In the genomic region with DNA sequence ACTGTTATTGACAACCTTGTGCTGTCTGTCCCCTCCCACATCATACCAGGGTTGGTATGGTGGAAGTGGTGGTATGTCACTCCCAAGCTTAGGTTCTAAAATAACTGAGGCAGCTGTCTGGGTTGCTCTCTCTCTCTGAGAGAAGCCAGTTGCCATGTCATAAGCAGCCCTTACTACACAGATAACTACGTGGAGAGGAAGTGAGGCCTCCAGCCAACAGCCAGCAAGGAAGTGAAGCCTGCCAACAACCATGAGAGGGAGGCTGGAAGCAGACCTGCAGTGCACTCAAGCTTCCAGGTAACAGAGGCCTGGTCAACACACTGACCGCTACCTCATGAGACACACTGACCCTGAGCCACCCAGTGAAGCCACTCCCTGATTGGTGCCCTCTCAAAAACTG, we compare ENCODE assay signal across 8 cellular contexts. TPM values are rescaled to one million over a fixed set of nuclear protein-coding genes. Genes with fewer than 3 reads are reported as not detected.
A peak's percentile ranks its signal among the peaks of the same experiment; 100 is the strongest.
DNase-seq lines count a peak whose midpoint lies in the region; ATAC-seq lines count a peak whose summit lies in the region.

No MANE protein-coding gene starts in this region.

- no peak overlapping the region for H3K4me3 Mint-ChIP-seq in activated naive CD4-positive, alpha-beta T cell treated with anti-CD3 and anti-CD28 coated beads for 36 hours
- no peak overlapping the region for H3K4me3 Mint-ChIP-seq in activated naive CD4-positive, alpha-beta T cell treated with anti-CD3 and anti-CD28 coated beads, Interleukin-2, amount 10 ng/mL, durations not matched to agents 7 days and 5 days
- no peak overlapping the region for H3K4me3 Mint-ChIP-seq in dendritic cell treated with granulocyte-macrophage colony-stimulating factor and Interleukin-4, amounts not matched to agents 40 ng/mL and 50 ng/mL, for 4 days

- H3K27ac ChIP-seq in skeletal muscle tissue (ENCODE audit: low read depth, low read length) = peak overlapping the region; percentile 8

- no peaks in the 10 kb centered on the region for H3K9me3 ChIP-seq in skeletal muscle tissue (ENCODE audit: control insufficient read depth in 3 of 3, low read length in 3 of 3)

- no peaks in the 10 kb centered on the region for H3K9me3 Mint-ChIP-seq in activated naive CD4-positive, alpha-beta T cell treated with anti-CD3 and anti-CD28 coated beads for 36 hours
- H3K9me3 Mint-ChIP-seq in activated naive CD4-positive, alpha-beta T cell treated with anti-CD3 and anti-CD28 coated beads, Interleukin-2, amount 10 ng/mL, durations not matched to agents 7 days and 5 days = no peaks in the 10 kb centered on the region
- H3K9me3 Mint-ChIP-seq in dendritic cell treated with granulocyte-macrophage colony-stimulating factor and Interleukin-4, amounts not matched to agents 40 ng/mL and 50 ng/mL, for 4 days = no peaks in the 10 kb centered on the region

- no peaks in the 10 kb centered on the region for H3K27me3 ChIP-seq in skeletal muscle tissue (ENCODE audit: control insufficient read depth in 3 of 3, insufficient read depth in 3 of 3, low read length in 3 of 3)

- peaks cover 0 to 2% (median 0%) of the 10 kb centered on the region in 3 donors for H3K4me1 ChIP-seq in skeletal muscle tissue (ENCODE audit: control insufficient read depth in 3 of 3, insufficient read depth in 3 of 3, low read length in 3 of 3)

- peaks cover 2 to 8% (median 4%) of the 10 kb centered on the region in 3 donors for H3K36me3 ChIP-seq in skeletal muscle tissue (ENCODE audit: control insufficient read depth in 3 of 3, insufficient read depth in 3 of 3, low read length in 3 of 3)

- no peaks in the 10 kb centered on the region for H3K27me3 Mint-ChIP-seq in activated naive CD4-positive, alpha-beta T cell treated with anti-CD3 and anti-CD28 coated beads for 36 hours (ENCODE audit: low read depth)
- H3K27me3 Mint-ChIP-seq in activated naive CD4-positive, alpha-beta T cell treated with anti-CD3 and anti-CD28 coated beads, Interleukin-2, amount 10 ng/mL, durations not matched to agents 7 days and 5 days = no peaks in the 10 kb centered on the region
- no peaks in the 10 kb centered on the region for H3K27me3 Mint-ChIP-seq in dendritic cell treated with granulocyte-macrophage colony-stimulating factor and Interleukin-4, amounts not matched to agents 40 ng/mL and 50 ng/mL, for 4 days

- no peak overlapping the region for H3K4me3 ChIP-seq in skeletal muscle tissue (ENCODE audit: low read length in 3 of 3)

- ATAC-seq in HG03521 (IDR thresholded peaks at IDR 0.05; ENCODE audit: unreplicated experiment) (peak; percentile 61), GM18517 (IDR thresholded peaks at IDR 0.05; ENCODE audit: unreplicated experiment) (no peak)

- DNase-seq in activated naive CD4-positive, alpha-beta T cell treated with anti-CD3 and anti-CD28 coated beads for 36 hours = peak; percentile 21
- DNase-seq in activated naive CD4-positive, alpha-beta T cell treated with anti-CD3 and anti-CD28 coated beads, Interleukin-2, amount 10 ng/mL, durations not matched to agents 7 days and 5 days = no peak
- DNase-seq in NCI-H2196 treated with DMSO at 0.1 percent for 48 hours (lab: John Stamatoyannopoulos, UW; ENCODE audit: unreplicated experiment) = no peak
- no peak for DNase-seq in GOT3 (lab: John Stamatoyannopoulos, UW)

- H3K4me1 Mint-ChIP-seq in activated naive CD4-positive, alpha-beta T cell treated with anti-CD3 and anti-CD28 coated beads for 36 hours (ENCODE audit: low read depth) = peaks cover 8% of the 10 kb centered on the region
- H3K4me1 Mint-ChIP-seq in activated naive CD4-positive, alpha-beta T cell treated with anti-CD3 and anti-CD28 coated beads, Interleukin-2, amount 10 ng/mL, durations not matched to agents 7 days and 5 days = peaks cover 10% of the 10 kb centered on the region
- peaks cover 66% of the 10 kb centered on the region for H3K4me1 Mint-ChIP-seq in dendritic cell treated with granulocyte-macrophage colony-stimulating factor and Interleukin-4, amounts not matched to agents 40 ng/mL and 50 ng/mL, for 4 days (ENCODE audit: low read depth)

- no peak overlapping the region for H3K27ac Mint-ChIP-seq in activated naive CD4-positive, alpha-beta T cell treated with anti-CD3 and anti-CD28 coated beads for 36 hours
- H3K27ac Mint-ChIP-seq in activated naive CD4-positive, alpha-beta T cell treated with anti-CD3 and anti-CD28 coated beads, Interleukin-2, amount 10 ng/mL, durations not matched to agents 7 days and 5 days = no peak overlapping the region
- H3K27ac Mint-ChIP-seq in dendritic cell treated with granulocyte-macrophage colony-stimulating factor and Interleukin-4, amounts not matched to agents 40 ng/mL and 50 ng/mL, for 4 days = peak overlapping the region; percentile 71

- H3K36me3 Mint-ChIP-seq in activated naive CD4-positive, alpha-beta T cell treated with anti-CD3 and anti-CD28 coated beads for 36 hours (ENCODE audit: low read depth) = peaks cover 2% of the 10 kb centered on the region
- H3K36me3 Mint-ChIP-seq in activated naive CD4-positive, alpha-beta T cell treated with anti-CD3 and anti-CD28 coated beads, Interleukin-2, amount 10 ng/mL, durations not matched to agents 7 days and 5 days = peaks cover 4% of the 10 kb centered on the region
- peaks cover 86% of the 10 kb centered on the region for H3K36me3 Mint-ChIP-seq in dendritic cell treated with granulocyte-macrophage colony-stimulating factor and Interleukin-4, amounts not matched to agents 40 ng/mL and 50 ng/mL, for 4 days (ENCODE audit: low read depth)

- no peak overlapping the region for H3K9ac ChIP-seq in skeletal muscle tissue (ENCODE audit: low read depth in 1 of 3, low read length in 3 of 3)

- intact Hi-C loops in activated naive CD4-positive, alpha-beta T cell treated with anti-CD3 and anti-CD28 coated beads for 36 hours (cut with micrococcal nuclease) = no loop called here
- intact Hi-C loops in dendritic cell treated with granulocyte-macrophage colony-stimulating factor and Interleukin-4, amounts not matched to agents 40 ng/mL and 50 ng/mL, for 4 days (cut with micrococcal nuclease) = no loop called here

- CTCF ChIA-PET in activated naive CD4-positive, alpha-beta T cell treated with anti-CD3 and anti-CD28 coated beads for 36 hours (lab: Charles Lee) = interaction anchor here (0.9 kb wide), 1 partner anchor 41 kb away, joined by 4 read pairs; no protein-coding TSS in a partner anchor
- CTCF ChIA-PET in activated naive CD4-positive, alpha-beta T cell treated with anti-CD3 and anti-CD28 coated beads, Interleukin-2, amount 10 ng/mL, durations not matched to agents 7 days and 5 days (lab: Charles Lee) = interaction anchor here (0.9 kb wide), 1 partner anchor 41 kb away, joined by 3 read pairs; no protein-coding TSS in a partner anchor

RNA-seq across cellular contexts. Expression of a gene that starts 18.6 kb away (rescaled TPM):
- total RNA-seq in activated naive CD4-positive, alpha-beta T cell treated with anti-CD3 and anti-CD28 coated beads for 36 hours = 10 to 100 TPM; 18.4 to 19.0 TPM
- 24.5 TPM for total RNA-seq in skeletal muscle tissue
